9 cellular contexts compared by ENCODE assay signal in genomic region chr12:42094277-42094676, GRCh38. TPM values are rescaled to one million over a fixed set of nuclear protein-coding genes. Genes with fewer than 3 reads are reported as not detected.
DNase-seq lines count a peak whose midpoint lies in the region; FAIRE-seq and TF ChIP-seq lines count a peak whose summit lies in the region.
"Had no signal": no experiment of that assay in that cellular context is flagged by ENCODE, and none has a peak within 500 bp of the region (broad histone marks: within the 10 kb centered on the region; RNA-seq: fewer than 3 reads in every experiment).

No MANE protein-coding gene starts in this region.

- no peak overlapping the region for H3K4me3 ChIP-seq in fibroblast of the aortic adventitia (ENCODE audit: low read depth, low read length)

- no peak for TF ChIP-seq CTCF in fibroblast of the aortic adventitia (IDR thresholded peaks at IDR 0.05; ENCODE audit: insufficient read depth, low read length)

- peak; percentile 8 for DNase-seq in stimulated activated CD4-positive, alpha-beta T cell treated with anti-CD3 and anti-CD28 coated beads, Interleukin-12 subunit alpha, Interleukin-12 subunit beta, amount 100 ng/mL, for 4 hours
- DNase-seq in stimulated activated CD4-positive, alpha-beta T cell treated with anti-CD3 and anti-CD28 coated beads, Interleukin-2, amount 100 ng/mL, for 48 hours: no peak
- DNase-seq in activated CD8-positive, alpha-beta memory T cell treated with anti-CD3 and anti-CD28 coated beads, Interleukin-2, amount 50 U/mL, for 1 hour (ENCODE audit: extremely low read depth): peak; percentile 4
- DNase-seq in fibroblast of the aortic adventitia (ENCODE audit: low read depth) (peak; percentile 41), urothelium cell line (ENCODE audit: low spot score) (peak; percentile 58), NCI-H446 (lab: John Stamatoyannopoulos, UW) (no peak), SIG-M5 treated with dmso at 0.1 percent for 504 hours (lab: John Stamatoyannopoulos, UW; ENCODE audit: unreplicated experiment) (no peak)
- DNase-seq in stimulated activated naive CD4-positive, alpha-beta T cell treated with Interleukin-2 at 50 U/mL for 16 hours (lab: John Stamatoyannopoulos, UW): no peak
- DNase-seq: cortex of kidney had no signal

- FAIRE-seq in urothelium cell line (lab: Jason Lieb, UNC): peak; percentile 37

RNA-seq across cellular contexts. Expression of gene GXYLT1, which starts 50.4 kb away (rescaled TPM):
- total RNA-seq in fibroblast of the aortic adventitia (ENCODE audit: low replicate concordance): 6.1 and 9.8 TPM in 2 replicates

Comparison
In these comparisons a context has a peak if more than half of its experiments do, and no peak if none do; other contexts are left out.
1. DNase-seq: peak in stimulated activated CD4-positive, alpha-beta T cell treated with anti-CD3 and anti-CD28 coated beads, Interleukin-12 subunit alpha, Interleukin-12 subunit beta, amount 100 ng/mL, for 4 hours (single experiment), activated CD8-positive, alpha-beta memory T cell treated with anti-CD3 and anti-CD28 coated beads, Interleukin-2, amount 50 U/mL, for 1 hour (single experiment), fibroblast of the aortic adventitia (single experiment) and urothelium cell line (single experiment); none in stimulated activated CD4-positive, alpha-beta T cell treated with anti-CD3 and anti-CD28 coated beads, Interleukin-2, amount 100 ng/mL, for 48 hours (0 of 2), NCI-H446 (0 of 2), SIG-M5 treated with dmso at 0.1 percent for 504 hours (single experiment) and stimulated activated naive CD4-positive, alpha-beta T cell treated with Interleukin-2 at 50 U/mL for 16 hours (single experiment).